ENCODE assay signal across 8 cellular contexts in genomic region chr4:73019462-73020047, GRCh38. TPM values are rescaled to one million over a fixed set of nuclear protein-coding genes. Genes with fewer than 3 reads are reported as not detected.
DNase-seq lines count a peak whose midpoint lies in the region; ATAC-seq and TF ChIP-seq lines count a peak whose summit lies in the region.

No MANE protein-coding gene starts in this region.

- DNase-seq in NCI-H187 (lab: John Stamatoyannopoulos, UW) = peak; percentile 8 to 11
- DNase-seq in NCI-H187 treated with DMSO at 0.1 percent for 48 hours (lab: John Stamatoyannopoulos, UW) = no peak
- DNase-seq in HFF-Myc (ENCODE audit: extremely low read depth, low read depth) = no peak
- DNase-seq in SK-N-DZ (ENCODE audit: low spot score) = peak; percentile 26
- DNase-seq in fibroblast of mammary gland (ENCODE audit: low read depth) = peak; percentile 58
- peak; percentile 26 for DNase-seq in putamen (ENCODE audit: low spot score)

- peak; percentile 48 for TF ChIP-seq CTCF in HFF-Myc (IDR thresholded peaks at IDR 0.05; ENCODE audit: low read depth, low read length, missing control alignments)
- TF ChIP-seq CTCF in fibroblast of mammary gland (conservative IDR thresholded peaks at IDR 0.05; ENCODE audit: control insufficient read depth, insufficient read depth, low read depth, low read length) = peak; percentile 62

- H3K4me3 ChIP-seq in HFF-Myc (replicated peaks; ENCODE audit: low read depth, low read length) = no peak overlapping the region
- H3K4me3 ChIP-seq in fibroblast of mammary gland (ENCODE audit: control insufficient read depth, low read depth, low read length) = no peak overlapping the region

- ATAC-seq in GM21528 (IDR thresholded peaks at IDR 0.05; ENCODE audit: low FRiP score, unreplicated experiment) (no peak), HG03039 (IDR thresholded peaks at IDR 0.05; ENCODE audit: unreplicated experiment) (no peak)

RNA-seq across cellular contexts. Expression of gene COX18, which starts 50.0 kb away (rescaled TPM):
- 17.7 and 18.3 TPM in 2 replicates for polyA plus RNA-seq in SK-N-DZ (2014; cell fraction: cytosol; rRNA removed)
- polyA plus RNA-seq in SK-N-DZ (2014; cell fraction: nucleus; rRNA removed) = 14.5 and 18.5 TPM in 2 replicates

Comparison
In these comparisons a context has a peak if more than half of its experiments do, and no peak if none do; other contexts are left out.
1. DNase-seq: peak in NCI-H187 (2 of 2), SK-N-DZ (single experiment), fibroblast of mammary gland (single experiment) and putamen (single experiment); none in NCI-H187 treated with DMSO at 0.1 percent for 48 hours (single experiment) and HFF-Myc (single experiment).